In genomic region chr11:30312243-30312642, GRCh38 we compare ENCODE assay signal across 16 cellular contexts. TPM values are rescaled to one million over a fixed set of nuclear protein-coding genes. Genes with fewer than 3 reads are reported as not detected.
DNase-seq lines count a peak whose midpoint lies in the region; ATAC-seq, FAIRE-seq and TF ChIP-seq lines count a peak whose summit lies in the region.
"Had no signal": no experiment of that assay in that cellular context is flagged by ENCODE, and none has a peak within 500 bp of the region (broad histone marks: within the 10 kb centered on the region; RNA-seq: fewer than 3 reads in every experiment).

No MANE protein-coding gene starts in this region.

- no peak overlapping the region for H3K4me3 ChIP-seq in bronchial epithelial cell (ENCODE audit: low read depth, low read length)
- H3K4me3 ChIP-seq: GM23248 had no signal

- peak; percentile 62 for FAIRE-seq in GM12892 (lab: Jason Lieb, UNC)
- FAIRE-seq in bronchial epithelial cell (lab: Jason Lieb, UNC): no peak
- FAIRE-seq: HepG2, HTR-8/SVneo had no signal

- no peak for DNase-seq in GM12892 (ENCODE audit: insufficient read length)
- DNase-seq in bronchial epithelial cell (ENCODE audit: low read depth): peak; percentile 22
- DNase-seq in NK-92 (lab: John Stamatoyannopoulos, UW; ENCODE audit: unreplicated experiment): no peak
- DNase-seq in LoVo (ENCODE audit: low spot score): no peak
- DNase-seq: Caco-2; CD8-positive, alpha-beta T cell; DND-41; GDM1; GM23248; H7 had no signal

- H3K36me3 ChIP-seq in bronchial epithelial cell (ENCODE audit: control insufficient read depth, insufficient read depth, low read length): no peaks in the 10 kb centered on the region

- ATAC-seq in GM19452 (IDR thresholded peaks at IDR 0.05; ENCODE audit: unreplicated experiment) (peak; percentile 36), HG03378 (IDR thresholded peaks at IDR 0.05; ENCODE audit: unreplicated experiment) (peak; percentile 25), HG03135 (IDR thresholded peaks at IDR 0.05; ENCODE audit: unreplicated experiment) (no peak), HG02759 (IDR thresholded peaks at IDR 0.05; ENCODE audit: unreplicated experiment) (no peak)
- ATAC-seq: CD8-positive, alpha-beta T cell; HepG2 had no signal

- H3K27me3 ChIP-seq in bronchial epithelial cell (ENCODE audit: control insufficient read depth, insufficient read depth, low read length): no peaks in the 10 kb centered on the region

- TF ChIP-seq POLR2A in GM12892 (IDR thresholded peaks at IDR 0.05; ENCODE audit: low read depth, low read length): no peak

- TF ChIP-seq CTCF in bronchial epithelial cell (IDR thresholded peaks at IDR 0.05; ENCODE audit: insufficient read depth, low read length, severe bottlenecking): no peak

RNA-seq across cellular contexts. Expression of gene ARL14EP, which starts 10.7 kb away (rescaled TPM):
- 23.1 TPM for polyA plus RNA-seq in GM12892 (2012; ENCODE audit: missing spikeins)
- total RNA-seq in bronchial epithelial cell: 19.2 and 29.2 TPM in 2 replicates

Comparison
In these comparisons a context has a peak if more than half of its experiments do, and no peak if none do; other contexts are left out.
1. ATAC-seq: peak in GM19452 (single experiment) and HG03378 (single experiment); none in HG03135 (single experiment) and HG02759 (single experiment).